In the genomic region with DNA sequence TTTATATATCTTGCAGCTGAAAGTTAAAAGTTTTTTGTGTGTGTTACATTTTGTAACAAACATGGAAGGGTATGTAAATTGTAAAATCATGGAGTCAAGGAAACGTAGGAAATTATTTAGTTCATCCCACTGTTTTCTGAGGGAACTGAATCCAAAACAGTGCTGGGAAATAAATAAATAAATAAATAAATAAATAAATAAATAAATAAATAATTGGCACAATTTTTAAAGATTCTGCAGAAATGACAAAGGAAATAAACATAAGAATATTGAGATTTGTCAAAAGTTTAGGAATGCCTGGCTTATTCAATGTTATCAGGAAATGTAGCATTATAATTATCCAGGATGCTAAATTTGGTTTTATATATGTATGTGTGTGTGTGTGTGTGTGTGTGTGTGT, we compare ENCODE assay signal across 17 cellular contexts.
"Had no signal": no experiment of that assay in that cellular context is flagged by ENCODE, and none has a peak within 500 bp of the region (broad histone marks: within the 10 kb centered on the region; RNA-seq: fewer than 3 reads in every experiment).

No MANE protein-coding gene starts in this region.

- DNase-seq: effector memory CD8-positive, alpha-beta T cell; gastrocnemius medialis; heart right ventricle; islet precursor cell; mammary epithelial cell; naive thymus-derived CD4-positive, alpha-beta T cell; nephron progenitor cell; ovary; stimulated activated CD4-positive, alpha-beta T cell treated with anti-CD3 and anti-CD28 coated beads, Interleukin-4, amount 100 ng/mL, for 24 hours; stimulated activated naive B cell treated with anti-CD40 and anti-IgM and Interleukin-4, amounts not matched to agents 10 μg/mL and 1 μg/mL and 100 μg/mL, for 72 hours; stimulated activated naive CD8-positive, alpha-beta T cell treated with anti-CD3 and anti-CD28 coated beads, Interleukin-15, amount 100 ng/mL, for 72 hours; testis had no signal

- H3K36me3 ChIP-seq: gastrocnemius medialis, ovary had no signal

- H3K27ac ChIP-seq: epithelial cell of prostate, gastrocnemius medialis, ovary had no signal

- H3K27me3 ChIP-seq: esophagus muscularis mucosa, gastrocnemius medialis, ovary, right atrium auricular region, testis had no signal

- ATAC-seq: effector memory CD8-positive, alpha-beta T cell; gastrocnemius medialis; heart right ventricle; left lobe of liver; naive thymus-derived CD4-positive, alpha-beta T cell; stimulated activated naive B cell treated with anti-CD40 and anti-IgM and Interleukin-4, amounts not matched to agents 10 μg/mL and 1 μg/mL and 100 μg/mL, for 72 hours; stimulated activated naive CD8-positive, alpha-beta T cell treated with anti-CD3 and anti-CD28 coated beads, Interleukin-15, amount 100 ng/mL, for 72 hours had no signal

- FAIRE-seq: colon had no signal

- H3K9me3 ChIP-seq: gastrocnemius medialis, ovary, testis had no signal

- H3K4me3 ChIP-seq: esophagus muscularis mucosa, gastrocnemius medialis, ovary, testis had no signal
